8 cellular contexts compared by ENCODE assay signal in the genomic region with DNA sequence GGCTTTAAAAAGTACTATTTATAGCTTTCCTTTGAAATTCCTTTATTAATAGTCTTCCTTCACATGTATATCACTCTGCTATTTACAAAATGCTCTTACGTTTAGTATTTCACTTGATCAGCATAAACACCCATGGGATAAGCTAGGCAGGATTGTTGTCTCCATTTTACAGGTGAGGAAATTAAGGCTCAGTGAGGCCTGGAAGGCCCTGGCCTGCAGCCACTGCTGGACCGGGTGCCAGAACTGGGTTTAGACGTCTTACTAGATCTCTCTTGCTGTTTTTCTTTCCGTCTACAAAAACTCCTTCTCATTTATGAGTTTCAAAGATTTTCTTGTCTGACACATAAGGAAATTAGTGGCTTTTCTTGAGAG.
DNase-seq lines count a peak whose midpoint lies in the region; ATAC-seq and TF ChIP-seq lines count a peak whose summit lies in the region.

No MANE protein-coding gene starts in this region.

- peaks cover 4% of the 10 kb centered on the region for H3K36me3 Mint-ChIP-seq in stimulated activated effector memory CD8-positive, alpha-beta T cell treated with anti-CD3 and anti-CD28 coated beads, Interleukin-12 subunit alpha, Interleukin-12 subunit beta, amount 100 ng/mL, for 72 hours

- no peak for TF ChIP-seq CTCF in coronary artery (IDR thresholded peaks at IDR 0.05)

- no peaks in the 10 kb centered on the region for H3K9me3 Mint-ChIP-seq in stimulated activated effector memory CD8-positive, alpha-beta T cell treated with anti-CD3 and anti-CD28 coated beads, Interleukin-12 subunit alpha, Interleukin-12 subunit beta, amount 100 ng/mL, for 72 hours

- ATAC-seq in GM19372 (IDR thresholded peaks at IDR 0.05; ENCODE audit: low read depth, unreplicated experiment) = peak; percentile 21
- peak; percentile 23 for ATAC-seq in HG03045 (IDR thresholded peaks at IDR 0.05; ENCODE audit: unreplicated experiment)
- ATAC-seq in stimulated activated effector memory CD8-positive, alpha-beta T cell treated with anti-CD3 and anti-CD28 coated beads, Interleukin-12 subunit alpha, Interleukin-12 subunit beta, amount 100 ng/mL, for 72 hours = no peak

- H2AFZ ChIP-seq in neuronal stem cell (ENCODE audit: low read length) = no peak overlapping the region

- H3K4me3 Mint-ChIP-seq in stimulated activated effector memory CD8-positive, alpha-beta T cell treated with anti-CD3 and anti-CD28 coated beads, Interleukin-12 subunit alpha, Interleukin-12 subunit beta, amount 100 ng/mL, for 72 hours = peak overlapping the region; percentile 27

- no peak overlapping the region for H2BK15ac ChIP-seq in neuronal stem cell (ENCODE audit: low read length)

- no peak overlapping the region for H3K18ac ChIP-seq in neuronal stem cell (ENCODE audit: low read length)

- DNase-seq in coronary artery (ENCODE audit: low spot score) (no peak), COLO668 (lab: John Stamatoyannopoulos, UW; ENCODE audit: unreplicated experiment) (no peak), NCI-H1092 (lab: John Stamatoyannopoulos, UW) (no peak), kidney tubule cell (ENCODE audit: low spot score) (no peak), neuronal stem cell (ENCODE audit: low spot score) (no peak)
- no peak for DNase-seq in stimulated activated effector memory CD8-positive, alpha-beta T cell treated with anti-CD3 and anti-CD28 coated beads, Interleukin-12 subunit alpha, Interleukin-12 subunit beta, amount 100 ng/mL, for 72 hours (ENCODE audit: low spot score in 2 of 2)

- no peak overlapping the region for H2BK120ac ChIP-seq in neuronal stem cell (ENCODE audit: low read depth, low read length)

- peak overlapping the region; percentile 88 for H3K27ac Mint-ChIP-seq in stimulated activated effector memory CD8-positive, alpha-beta T cell treated with anti-CD3 and anti-CD28 coated beads, Interleukin-12 subunit alpha, Interleukin-12 subunit beta, amount 100 ng/mL, for 72 hours

- H3K27ac ChIP-seq in coronary artery (peak overlapping the region; percentile 71 to 75), neuronal stem cell (replicated peaks; ENCODE audit: low read length) (no peak overlapping the region)

- no peak overlapping the region for H4K8ac ChIP-seq in neuronal stem cell (ENCODE audit: low read depth, low read length)

- no peak overlapping the region for H2AK5ac ChIP-seq in neuronal stem cell (ENCODE audit: low read depth, low read length)

- H3K4ac ChIP-seq in neuronal stem cell (ENCODE audit: low read length) = no peak overlapping the region

- no peaks in the 10 kb centered on the region for H3K9me3 ChIP-seq in neuronal stem cell (replicated peaks in 1 of 2; ENCODE audit: control insufficient read depth in 2 of 2, insufficient read depth in 1 of 2, low read depth in 1 of 2, low read length in 2 of 2)

- H2BK12ac ChIP-seq in neuronal stem cell (ENCODE audit: low read length) = no peak overlapping the region

- no peak overlapping the region for H3K4me2 ChIP-seq in neuronal stem cell (ENCODE audit: insufficient read depth, low read length, poor library complexity, severe bottlenecking)

- no CpG with 5 or more reads among the region's 4 CpGs for WGBS in neuronal stem cell (ENCODE audit: extremely low coverage in 2 of 2, insufficient read length in 2 of 2, insufficient replicate concordance in 1 of 2), 2 donors

- H3K9ac ChIP-seq in neuronal stem cell (ENCODE audit: low read depth, low read length, poor library complexity) = no peak overlapping the region

- no peaks in the 10 kb centered on the region for H3K36me3 ChIP-seq in neuronal stem cell (replicated peaks in 1 of 2; ENCODE audit: control insufficient read depth in 2 of 2, insufficient read depth in 2 of 2, low read length in 2 of 2)

- H2BK5ac ChIP-seq in neuronal stem cell (ENCODE audit: low read length) = no peak overlapping the region

- no peaks in the 10 kb centered on the region for H3K79me1 ChIP-seq in neuronal stem cell (ENCODE audit: low read depth, low read length)

- H3K4me3 ChIP-seq in coronary artery (peak overlapping the region; percentile 28), neuronal stem cell (ENCODE audit: low read length in 2 of 2) (no peak overlapping the region)

- H3K4me1 Mint-ChIP-seq in stimulated activated effector memory CD8-positive, alpha-beta T cell treated with anti-CD3 and anti-CD28 coated beads, Interleukin-12 subunit alpha, Interleukin-12 subunit beta, amount 100 ng/mL, for 72 hours = peaks cover 38% of the 10 kb centered on the region

- peaks cover 0 to 8% of the 10 kb centered on the region in 2 donors for H3K4me1 ChIP-seq in neuronal stem cell (ENCODE audit: control insufficient read depth in 2 of 2, insufficient read depth in 1 of 2, low read depth in 1 of 2, low read length in 2 of 2)

- H4K91ac ChIP-seq in neuronal stem cell (ENCODE audit: low read depth, low read length, poor library complexity) = no peak overlapping the region

- no peaks in the 10 kb centered on the region for H3K27me3 ChIP-seq in neuronal stem cell (ENCODE audit: control insufficient read depth in 3 of 3, insufficient read depth in 3 of 3, low read depth in 1 of 3, low read length in 3 of 3)

- no peak overlapping the region for H3K23ac ChIP-seq in neuronal stem cell (ENCODE audit: low read depth, low read length, poor library complexity)

- H3K14ac ChIP-seq in neuronal stem cell (ENCODE audit: low read length) = no peak overlapping the region
